ENCODE assay signal across 8 cellular contexts in the genomic region with DNA sequence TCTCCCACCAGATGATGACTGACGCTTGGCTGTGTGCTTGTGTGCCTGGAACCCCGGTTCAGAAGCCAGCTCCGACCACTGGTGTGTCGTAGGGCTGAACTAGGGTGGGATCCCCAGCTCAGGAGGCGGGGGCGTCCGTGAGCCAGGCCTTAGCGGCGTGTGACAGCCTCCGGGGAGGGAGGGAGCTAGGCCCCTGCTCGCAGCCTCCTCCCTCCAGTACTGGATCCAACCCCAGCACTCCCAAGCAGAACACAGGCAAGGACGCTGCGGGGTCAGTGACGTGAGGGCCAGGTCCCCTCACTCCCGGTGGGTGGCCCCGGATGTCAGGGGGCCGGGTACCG.
A peak's percentile ranks its signal among the peaks of the same experiment; 100 is the strongest.
DNase-seq lines count a peak whose midpoint lies in the region; ATAC-seq and TF ChIP-seq lines count a peak whose summit lies in the region.

No MANE protein-coding gene starts in this region.

- H3K27ac ChIP-seq in ACC112 (ENCODE audit: low read depth, low read length): 0 out of 2 replicates have a peak overlapping the region, but pooled peaks have one; percentile 7
- peak overlapping the region; percentile 36 for H3K27ac ChIP-seq in brain microvascular endothelial cell
- H3K27ac ChIP-seq in stomach smooth muscle (ENCODE audit: low read length): peak overlapping the region; percentile 58

- DNase-seq in LNCaP clone FGC (ENCODE audit: low read depth) (no peak), brain microvascular endothelial cell (no peak), kidney tubule cell (ENCODE audit: low spot score) (peak; percentile 16), HCEC 1CT (no peak), ecto neural progenitor cell (ENCODE audit: low spot score) (no peak)

- TF ChIP-seq CTCF in LNCaP clone FGC (IDR thresholded peaks at IDR 0.05; ENCODE audit: control insufficient read depth, extremely low read depth, insufficient read depth) (no peak), brain microvascular endothelial cell (IDR thresholded peaks at IDR 0.05; ENCODE audit: low read depth, low read length, missing control alignments) (no peak)

- peak overlapping the region; percentile 81 to 86 for H3K9ac ChIP-seq in stomach smooth muscle (ENCODE audit: low read length in 2 of 2)

- H3K79me2 ChIP-seq in ACC112 (ENCODE audit: control insufficient read depth, insufficient read depth, low read length, unreplicated experiment): peaks cover 15% of the 10 kb centered on the region

- H3K27me3 ChIP-seq in ACC112 (ENCODE audit: insufficient read depth, low read length) (no peaks in the 10 kb centered on the region), brain microvascular endothelial cell (replicated peaks) (no peaks in the 10 kb centered on the region), stomach smooth muscle (ENCODE audit: control insufficient read depth in 1 of 2, insufficient read depth in 2 of 2, low read length in 2 of 2) (no peaks in the 10 kb centered on the region)

- in situ Hi-C loops in brain microvascular endothelial cell (cut with HindIII; ENCODE audit: low pct_ligation_motif_present, low sequenced_read_pairs): no loop called here

- ATAC-seq in GM18861 (IDR thresholded peaks at IDR 0.05; ENCODE audit: unreplicated experiment): peak; percentile 9

- H3K4me3 ChIP-seq in ACC112 (ENCODE audit: low read depth, low read length) (peak overlapping the region; percentile 98), LNCaP clone FGC (ENCODE audit: low read depth, low read length) (peak overlapping the region; percentile 78), brain microvascular endothelial cell (ENCODE audit: low read depth, low read length) (peak overlapping the region; percentile 96), stomach smooth muscle (ENCODE audit: low read length in 2 of 2) (peak overlapping the region; percentile 95 to 97)

- H3K4me1 ChIP-seq in ACC112 (ENCODE audit: control insufficient read depth, insufficient read depth, low read length, unreplicated experiment): peaks cover 6% of the 10 kb centered on the region
- H3K4me1 ChIP-seq in stomach smooth muscle (ENCODE audit: control insufficient read depth, insufficient read depth, low read length): peaks cover 11% of the 10 kb centered on the region

- no peaks in the 10 kb centered on the region for H3K36me3 ChIP-seq in ACC112 (ENCODE audit: insufficient read depth, low read length)
- H3K36me3 ChIP-seq in brain microvascular endothelial cell (replicated peaks): peaks cover 2% of the 10 kb centered on the region
- H3K36me3 ChIP-seq in stomach smooth muscle (ENCODE audit: control insufficient read depth in 2 of 2, insufficient read depth in 2 of 2, low read length in 2 of 2): peaks cover 3 to 7% of the 10 kb centered on the region in 2 donors

- H3K9me3 ChIP-seq in stomach smooth muscle (ENCODE audit: control insufficient read depth in 2 of 2, low read length in 2 of 2): no peaks in the 10 kb centered on the region

- H2AFZ ChIP-seq in ACC112 (ENCODE audit: low read length, unreplicated experiment): no peak overlapping the region

Comparison
In these comparisons a context has a peak if more than half of its experiments do, and no peak if none do; other contexts are left out.
1. H3K27ac ChIP-seq: peak in every context shown above with its lines; median percentile 58 in stomach smooth muscle; 36 in brain microvascular endothelial cell; 7 in ACC112.